Comparison of ENCODE assay signal across 24 cellular contexts in genomic region chr7:9983048-9983447, GRCh38.
DNase-seq lines count a peak whose midpoint lies in the region; ATAC-seq and TF ChIP-seq lines count a peak whose summit lies in the region.
"Had no signal": no experiment of that assay in that cellular context is flagged by ENCODE, and none has a peak within 500 bp of the region (broad histone marks: within the 10 kb centered on the region; RNA-seq: fewer than 3 reads in every experiment).

No MANE protein-coding gene starts in this region.

- WGBS in mesendoderm (ENCODE audit: extremely low coverage, insufficient coverage, low lambda C conversion rate): 100% methylated on average over 1 of the region's 5 CpGs

- H3K23ac ChIP-seq in mesendoderm (ENCODE audit: low read length): no peak overlapping the region

- no peaks in the 10 kb centered on the region for H3K27me3 ChIP-seq in mesendoderm (ENCODE audit: insufficient read depth, low read length, poor library complexity)
- H3K27me3 ChIP-seq: BLaER1, Peyer's patch had no signal

- H3K4me3 ChIP-seq in NB4 (ENCODE audit: low read depth, low read length) (no peak overlapping the region), mesendoderm (ENCODE audit: low read length) (no peak overlapping the region)
- H3K4me3 ChIP-seq: BLaER1, Peyer's patch had no signal

- H3K79me2 ChIP-seq in mesendoderm (ENCODE audit: control insufficient read depth, insufficient read depth, low read length): no peaks in the 10 kb centered on the region

- H4K8ac ChIP-seq in mesendoderm (ENCODE audit: low read depth, low read length): no peak overlapping the region

- H3K4ac ChIP-seq in mesendoderm (ENCODE audit: low read depth, low read length): no peak overlapping the region

- TF ChIP-seq CTCF in NB4 (IDR thresholded peaks at IDR 0.05; ENCODE audit: low read depth, low read length) (peak; percentile 7), GM13976 (IDR thresholded peaks at IDR 0.05; ENCODE audit: borderline replicate concordance, control extremely low read depth, extremely low read depth, insufficient read depth, missing control alignments) (no peak)

- no peaks in the 10 kb centered on the region for H3K79me1 ChIP-seq in mesendoderm (ENCODE audit: low read length)

- peak; percentile 6 for DNase-seq in DMS 273 (lab: John Stamatoyannopoulos, UW; ENCODE audit: unreplicated experiment)
- DNase-seq in DMS 273 treated with DMSO at 0.1 percent for 48 hours (lab: John Stamatoyannopoulos, UW): no peak
- no peak for DNase-seq in NB4 (ENCODE audit: low read depth)
- DNase-seq in mesendoderm: peak; percentile 6
- DNase-seq in SK-N-DZ (ENCODE audit: low spot score): no peak
- no peak for DNase-seq in GM13976 (ENCODE audit: low spot score)
- no peak for DNase-seq in foreskin melanocyte
- DNase-seq: 8988T; CD4-positive, CD25-positive, alpha-beta regulatory T cell; DMS53; GOT3; HCEC 1CT; Karpas-422; NCI-H1105 treated with DMSO at 0.1 percent for 48 hours; NCI-H146; NCI-H1930; NCI-H2107; NCI-H524 treated with DMSO at 0.1 percent for 48 hours; NCI-H774; Peyer's patch; SHP77 treated with DMSO at 0.1 percent for 48 hours had no signal

- no peak overlapping the region for H3K56ac ChIP-seq in mesendoderm (ENCODE audit: low read length)

- H2AK5ac ChIP-seq in mesendoderm (ENCODE audit: low read length): no peak overlapping the region

- H2BK15ac ChIP-seq in mesendoderm (replicated peaks; ENCODE audit: low read depth): no peak overlapping the region

- H3K9ac ChIP-seq in mesendoderm (ENCODE audit: low read length): no peak overlapping the region
- H3K9ac ChIP-seq: BLaER1 had no signal

- H2BK120ac ChIP-seq in mesendoderm (ENCODE audit: low read depth, low read length): no peak overlapping the region

- no peak overlapping the region for H3K4me2 ChIP-seq in mesendoderm (ENCODE audit: low read length)

- H4K5ac ChIP-seq in mesendoderm (ENCODE audit: low read length): no peak overlapping the region

- H2BK5ac ChIP-seq in mesendoderm (ENCODE audit: low read length): no peak overlapping the region

- no peak overlapping the region for H3K27ac ChIP-seq in mesendoderm (ENCODE audit: low read depth, low read length)
- H3K27ac ChIP-seq: BLaER1, Peyer's patch had no signal

- ATAC-seq in HG03045 (IDR thresholded peaks at IDR 0.05; ENCODE audit: unreplicated experiment): no peak
- ATAC-seq: SK-N-SH treated with all-trans-retinoic acid at 6 μM for 48 hours had no signal

- TF ChIP-seq POLR2A in NB4 (IDR thresholded peaks at IDR 0.05; ENCODE audit: extremely low read depth, insufficient read length): no peak

- no peaks in the 10 kb centered on the region for H3K4me1 ChIP-seq in mesendoderm (ENCODE audit: control insufficient read depth, low read depth, low read length)
- H3K4me1 ChIP-seq: Peyer's patch had no signal

- in situ Hi-C loops in GM13976 (cut with MboI; ENCODE audit: low sequenced_read_pairs, unreplicated experiment): no loop called here

- no peak overlapping the region for H3K18ac ChIP-seq in mesendoderm (ENCODE audit: low read length)

- no peaks in the 10 kb centered on the region for H3K36me3 ChIP-seq in mesendoderm (ENCODE audit: control insufficient read depth, insufficient read depth, low read length)
- H3K36me3 ChIP-seq: BLaER1, Peyer's patch had no signal

Comparison
In these comparisons a context has a peak if more than half of its experiments do, and no peak if none do; other contexts are left out.
1. DNase-seq: peak in DMS 273 (single experiment) and mesendoderm (single experiment); none in DMS 273 treated with DMSO at 0.1 percent for 48 hours (single experiment), NB4 (single experiment), SK-N-DZ (single experiment), GM13976 (single experiment) and foreskin melanocyte (single experiment).